2 cellular contexts compared by ENCODE assay signal in the genomic region with DNA sequence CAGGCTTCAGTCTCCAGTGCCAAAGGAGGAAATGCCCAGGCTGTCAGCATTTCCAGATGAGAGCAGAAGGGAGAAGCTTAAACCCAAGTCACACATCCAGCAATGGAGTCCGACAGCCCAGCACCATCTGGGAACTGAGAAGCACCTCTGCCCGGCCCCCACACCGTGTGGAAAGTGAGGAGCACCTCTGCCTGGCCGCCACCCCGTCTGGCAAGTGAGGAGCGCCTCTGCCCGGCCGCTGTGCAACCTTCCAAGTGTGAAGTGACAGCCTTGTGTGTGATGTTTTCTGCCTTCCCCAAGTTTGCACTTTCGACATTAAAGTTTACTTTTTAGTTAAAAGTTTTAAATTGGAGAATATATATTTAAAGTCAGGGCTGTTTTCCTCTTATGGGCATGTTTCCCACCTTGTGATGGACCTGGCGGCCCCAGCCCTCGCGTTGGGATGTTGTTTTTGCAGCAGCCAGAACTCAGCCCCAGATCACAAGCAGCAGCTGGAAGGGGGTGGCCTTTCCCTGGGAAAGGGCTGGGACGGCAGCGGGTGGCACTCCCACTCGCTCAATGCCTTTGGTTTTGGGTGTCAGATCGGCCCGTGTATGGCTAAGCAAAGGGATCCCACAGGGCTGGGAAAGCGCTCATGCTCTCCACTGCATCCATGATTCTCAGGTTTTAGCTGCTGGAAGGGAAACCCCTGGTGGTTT.
TF ChIP-seq lines count a peak whose summit lies in the region.

No MANE protein-coding gene starts in this region.

TF ChIP-seq in GM23338, 12 proteins besides CTCF, POLR2A, EP300 and RAD21:
- 0 out of 2 replicates have a peak, but pooled peaks have one; percentile 10 for TF ChIP-seq POLR2AphosphoS5 (IDR thresholded peaks at IDR 0.05; ENCODE audit: low read depth)
- TF ChIP-seq, protein P1, sequence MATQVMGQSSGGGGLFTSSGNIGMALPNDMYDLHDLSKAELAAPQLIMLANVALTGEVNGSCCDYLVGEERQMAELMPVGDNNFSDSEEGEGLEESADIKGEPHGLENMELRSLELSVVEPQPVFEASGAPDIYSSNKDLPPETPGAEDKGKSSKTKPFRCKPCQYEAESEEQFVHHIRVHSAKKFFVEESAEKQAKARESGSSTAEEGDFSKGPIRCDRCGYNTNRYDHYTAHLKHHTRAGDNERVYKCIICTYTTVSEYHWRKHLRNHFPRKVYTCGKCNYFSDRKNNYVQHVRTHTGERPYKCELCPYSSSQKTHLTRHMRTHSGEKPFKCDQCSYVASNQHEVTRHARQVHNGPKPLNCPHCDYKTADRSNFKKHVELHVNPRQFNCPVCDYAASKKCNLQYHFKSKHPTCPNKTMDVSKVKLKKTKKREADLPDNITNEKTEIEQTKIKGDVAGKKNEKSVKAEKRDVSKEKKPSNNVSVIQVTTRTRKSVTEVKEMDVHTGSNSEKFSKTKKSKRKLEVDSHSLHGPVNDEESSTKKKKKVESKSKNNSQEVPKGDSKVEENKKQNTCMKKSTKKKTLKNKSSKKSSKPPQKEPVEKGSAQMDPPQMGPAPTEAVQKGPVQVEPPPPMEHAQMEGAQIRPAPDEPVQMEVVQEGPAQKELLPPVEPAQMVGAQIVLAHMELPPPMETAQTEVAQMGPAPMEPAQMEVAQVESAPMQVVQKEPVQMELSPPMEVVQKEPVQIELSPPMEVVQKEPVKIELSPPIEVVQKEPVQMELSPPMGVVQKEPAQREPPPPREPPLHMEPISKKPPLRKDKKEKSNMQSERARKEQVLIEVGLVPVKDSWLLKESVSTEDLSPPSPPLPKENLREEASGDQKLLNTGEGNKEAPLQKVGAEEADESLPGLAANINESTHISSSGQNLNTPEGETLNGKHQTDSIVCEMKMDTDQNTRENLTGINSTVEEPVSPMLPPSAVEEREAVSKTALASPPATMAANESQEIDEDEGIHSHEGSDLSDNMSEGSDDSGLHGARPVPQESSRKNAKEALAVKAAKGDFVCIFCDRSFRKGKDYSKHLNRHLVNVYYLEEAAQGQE (IDR thresholded peaks at IDR 0.05; ENCODE audit: unreplicated experiment) = no peak

TF ChIP-seq in GM12878, 131 proteins besides CTCF, POLR2A, EP300 and RAD21:
- no peak for TF ChIP-seq MTA2 (IDR thresholded peaks at IDR 0.05; ENCODE audit: low read depth)
- TF ChIP-seq HDGF (IDR thresholded peaks at IDR 0.05) = no peak
- TF ChIP-seq, protein P2, sequence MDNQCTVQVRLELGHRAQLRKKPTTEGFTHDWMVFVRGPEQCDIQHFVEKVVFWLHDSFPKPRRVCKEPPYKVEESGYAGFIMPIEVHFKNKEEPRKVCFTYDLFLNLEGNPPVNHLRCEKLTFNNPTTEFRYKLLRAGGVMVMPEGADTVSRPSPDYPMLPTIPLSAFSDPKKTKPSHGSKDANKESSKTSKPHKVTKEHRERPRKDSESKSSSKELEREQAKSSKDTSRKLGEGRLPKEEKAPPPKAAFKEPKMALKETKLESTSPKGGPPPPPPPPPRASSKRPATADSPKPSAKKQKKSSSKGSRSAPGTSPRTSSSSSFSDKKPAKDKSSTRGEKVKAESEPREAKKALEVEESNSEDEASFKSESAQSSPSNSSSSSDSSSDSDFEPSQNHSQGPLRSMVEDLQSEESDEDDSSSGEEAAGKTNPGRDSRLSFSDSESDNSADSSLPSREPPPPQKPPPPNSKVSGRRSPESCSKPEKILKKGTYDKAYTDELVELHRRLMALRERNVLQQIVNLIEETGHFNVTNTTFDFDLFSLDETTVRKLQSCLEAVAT (IDR thresholded peaks at IDR 0.05) = no peak
- TF ChIP-seq, protein P3, sequence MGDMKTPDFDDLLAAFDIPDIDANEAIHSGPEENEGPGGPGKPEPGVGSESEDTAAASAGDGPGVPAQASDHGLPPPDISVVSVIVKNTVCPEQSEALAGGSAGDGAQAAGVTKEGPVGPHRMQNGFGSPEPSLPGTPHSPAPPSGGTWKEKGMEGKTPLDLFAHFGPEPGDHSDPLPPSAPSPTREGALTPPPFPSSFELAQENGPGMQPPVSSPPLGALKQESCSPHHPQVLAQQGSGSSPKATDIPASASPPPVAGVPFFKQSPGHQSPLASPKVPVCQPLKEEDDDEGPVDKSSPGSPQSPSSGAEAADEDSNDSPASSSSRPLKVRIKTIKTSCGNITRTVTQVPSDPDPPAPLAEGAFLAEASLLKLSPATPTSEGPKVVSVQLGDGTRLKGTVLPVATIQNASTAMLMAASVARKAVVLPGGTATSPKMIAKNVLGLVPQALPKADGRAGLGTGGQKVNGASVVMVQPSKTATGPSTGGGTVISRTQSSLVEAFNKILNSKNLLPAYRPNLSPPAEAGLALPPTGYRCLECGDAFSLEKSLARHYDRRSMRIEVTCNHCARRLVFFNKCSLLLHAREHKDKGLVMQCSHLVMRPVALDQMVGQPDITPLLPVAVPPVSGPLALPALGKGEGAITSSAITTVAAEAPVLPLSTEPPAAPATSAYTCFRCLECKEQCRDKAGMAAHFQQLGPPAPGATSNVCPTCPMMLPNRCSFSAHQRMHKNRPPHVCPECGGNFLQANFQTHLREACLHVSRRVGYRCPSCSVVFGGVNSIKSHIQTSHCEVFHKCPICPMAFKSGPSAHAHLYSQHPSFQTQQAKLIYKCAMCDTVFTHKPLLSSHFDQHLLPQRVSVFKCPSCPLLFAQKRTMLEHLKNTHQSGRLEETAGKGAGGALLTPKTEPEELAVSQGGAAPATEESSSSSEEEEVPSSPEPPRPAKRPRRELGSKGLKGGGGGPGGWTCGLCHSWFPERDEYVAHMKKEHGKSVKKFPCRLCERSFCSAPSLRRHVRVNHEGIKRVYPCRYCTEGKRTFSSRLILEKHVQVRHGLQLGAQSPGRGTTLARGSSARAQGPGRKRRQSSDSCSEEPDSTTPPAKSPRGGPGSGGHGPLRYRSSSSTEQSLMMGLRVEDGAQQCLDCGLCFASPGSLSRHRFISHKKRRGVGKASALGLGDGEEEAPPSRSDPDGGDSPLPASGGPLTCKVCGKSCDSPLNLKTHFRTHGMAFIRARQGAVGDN (IDR thresholded peaks at IDR 0.05) = no peak
- TF ChIP-seq CHD2 (IDR thresholded peaks at IDR 0.05; ENCODE audit: borderline replicate concordance, low read depth, low read length) = no peak
- no peak for TF ChIP-seq SREBF1 (IDR thresholded peaks at IDR 0.05; ENCODE audit: low read length)
- no peak for TF ChIP-seq ZNF384 (IDR thresholded peaks at IDR 0.05; ENCODE audit: borderline replicate concordance, low read depth, low read length)
- TF ChIP-seq, protein P4, sequence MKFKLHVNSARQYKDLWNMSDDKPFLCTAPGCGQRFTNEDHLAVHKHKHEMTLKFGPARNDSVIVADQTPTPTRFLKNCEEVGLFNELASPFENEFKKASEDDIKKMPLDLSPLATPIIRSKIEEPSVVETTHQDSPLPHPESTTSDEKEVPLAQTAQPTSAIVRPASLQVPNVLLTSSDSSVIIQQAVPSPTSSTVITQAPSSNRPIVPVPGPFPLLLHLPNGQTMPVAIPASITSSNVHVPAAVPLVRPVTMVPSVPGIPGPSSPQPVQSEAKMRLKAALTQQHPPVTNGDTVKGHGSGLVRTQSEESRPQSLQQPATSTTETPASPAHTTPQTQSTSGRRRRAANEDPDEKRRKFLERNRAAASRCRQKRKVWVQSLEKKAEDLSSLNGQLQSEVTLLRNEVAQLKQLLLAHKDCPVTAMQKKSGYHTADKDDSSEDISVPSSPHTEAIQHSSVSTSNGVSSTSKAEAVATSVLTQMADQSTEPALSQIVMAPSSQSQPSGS (IDR thresholded peaks at IDR 0.05; ENCODE audit: low read length) = no peak
- TF ChIP-seq CBFB (IDR thresholded peaks at IDR 0.05; ENCODE audit: low read depth) = no peak
- TF ChIP-seq STAT3 (IDR thresholded peaks at IDR 0.05; ENCODE audit: low read depth, low read length) = no peak
- TF ChIP-seq, protein P1 (IDR thresholded peaks at IDR 0.05; ENCODE audit: low read depth, low read length) = no peak
- TF ChIP-seq, protein P5, sequence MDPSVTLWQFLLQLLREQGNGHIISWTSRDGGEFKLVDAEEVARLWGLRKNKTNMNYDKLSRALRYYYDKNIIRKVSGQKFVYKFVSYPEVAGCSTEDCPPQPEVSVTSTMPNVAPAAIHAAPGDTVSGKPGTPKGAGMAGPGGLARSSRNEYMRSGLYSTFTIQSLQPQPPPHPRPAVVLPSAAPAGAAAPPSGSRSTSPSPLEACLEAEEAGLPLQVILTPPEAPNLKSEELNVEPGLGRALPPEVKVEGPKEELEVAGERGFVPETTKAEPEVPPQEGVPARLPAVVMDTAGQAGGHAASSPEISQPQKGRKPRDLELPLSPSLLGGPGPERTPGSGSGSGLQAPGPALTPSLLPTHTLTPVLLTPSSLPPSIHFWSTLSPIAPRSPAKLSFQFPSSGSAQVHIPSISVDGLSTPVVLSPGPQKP (IDR thresholded peaks at IDR 0.05; ENCODE audit: low read depth, low read length) = no peak
